ENCODE assay signal across 1 cellular context in the genomic region with DNA sequence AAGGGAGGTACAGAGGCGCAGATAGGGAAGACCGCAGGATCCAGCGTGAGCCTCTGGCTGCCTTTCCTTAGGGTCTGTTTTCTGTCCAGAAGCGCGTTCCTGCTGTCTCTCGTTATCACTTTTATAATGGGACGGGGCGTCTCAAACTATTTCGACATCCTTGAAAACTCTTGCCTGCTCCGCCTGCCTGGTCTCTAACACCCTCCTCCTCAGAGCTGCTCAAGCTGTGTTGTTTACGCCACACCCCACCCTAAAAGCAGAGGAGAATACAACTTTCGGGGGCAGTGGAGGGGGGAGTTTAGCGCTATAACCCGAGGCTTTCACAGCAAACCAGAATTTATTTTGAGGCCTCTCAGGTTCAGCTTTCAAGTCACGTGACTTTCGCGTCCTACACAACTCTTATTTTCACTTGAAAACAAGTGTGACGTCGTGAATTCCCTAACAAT.
TF ChIP-seq lines count a peak whose summit lies in the region.

No MANE protein-coding gene starts in this region.

TF ChIP-seq in WTC11, 78 proteins besides CTCF, POLR2A, EP300 and RAD21 (continued from another document):
- TF ChIP-seq, protein P1, sequence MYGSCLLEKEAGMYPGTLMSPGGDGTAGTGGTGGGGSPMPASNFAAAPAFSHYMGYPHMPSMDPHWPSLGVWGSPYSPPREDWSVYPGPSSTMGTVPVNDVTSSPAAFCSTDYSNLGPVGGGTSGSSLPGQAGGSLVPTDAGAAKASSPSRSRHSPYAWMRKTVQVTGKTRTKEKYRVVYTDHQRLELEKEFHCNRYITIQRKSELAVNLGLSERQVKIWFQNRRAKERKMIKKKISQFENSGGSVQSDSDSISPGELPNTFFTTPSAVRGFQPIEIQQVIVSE (CRISPR knock-in tag; IDR thresholded peaks at IDR 0.05; ENCODE audit: borderline replicate concordance), result no peak
- TF ChIP-seq, protein P2, sequence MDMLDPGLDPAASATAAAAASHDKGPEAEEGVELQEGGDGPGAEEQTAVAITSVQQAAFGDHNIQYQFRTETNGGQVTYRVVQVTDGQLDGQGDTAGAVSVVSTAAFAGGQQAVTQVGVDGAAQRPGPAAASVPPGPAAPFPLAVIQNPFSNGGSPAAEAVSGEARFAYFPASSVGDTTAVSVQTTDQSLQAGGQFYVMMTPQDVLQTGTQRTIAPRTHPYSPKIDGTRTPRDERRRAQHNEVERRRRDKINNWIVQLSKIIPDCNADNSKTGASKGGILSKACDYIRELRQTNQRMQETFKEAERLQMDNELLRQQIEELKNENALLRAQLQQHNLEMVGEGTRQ (CRISPR knock-in tag; IDR thresholded peaks at IDR 0.05), result peak; percentile 67
- TF ChIP-seq CBFB (CRISPR knock-in tag; IDR thresholded peaks at IDR 0.05; ENCODE audit: low read depth) (no peak), HMGA2 (CRISPR knock-in tag; IDR thresholded peaks at IDR 0.05) (no peak), ZNF232 (CRISPR knock-in tag; IDR thresholded peaks at IDR 0.05) (no peak), TCF7 (CRISPR knock-in tag; IDR thresholded peaks at IDR 0.05; ENCODE audit: low read depth) (no peak), TEAD4 (CRISPR knock-in tag; IDR thresholded peaks at IDR 0.05) (no peak)
